In the genomic region with DNA sequence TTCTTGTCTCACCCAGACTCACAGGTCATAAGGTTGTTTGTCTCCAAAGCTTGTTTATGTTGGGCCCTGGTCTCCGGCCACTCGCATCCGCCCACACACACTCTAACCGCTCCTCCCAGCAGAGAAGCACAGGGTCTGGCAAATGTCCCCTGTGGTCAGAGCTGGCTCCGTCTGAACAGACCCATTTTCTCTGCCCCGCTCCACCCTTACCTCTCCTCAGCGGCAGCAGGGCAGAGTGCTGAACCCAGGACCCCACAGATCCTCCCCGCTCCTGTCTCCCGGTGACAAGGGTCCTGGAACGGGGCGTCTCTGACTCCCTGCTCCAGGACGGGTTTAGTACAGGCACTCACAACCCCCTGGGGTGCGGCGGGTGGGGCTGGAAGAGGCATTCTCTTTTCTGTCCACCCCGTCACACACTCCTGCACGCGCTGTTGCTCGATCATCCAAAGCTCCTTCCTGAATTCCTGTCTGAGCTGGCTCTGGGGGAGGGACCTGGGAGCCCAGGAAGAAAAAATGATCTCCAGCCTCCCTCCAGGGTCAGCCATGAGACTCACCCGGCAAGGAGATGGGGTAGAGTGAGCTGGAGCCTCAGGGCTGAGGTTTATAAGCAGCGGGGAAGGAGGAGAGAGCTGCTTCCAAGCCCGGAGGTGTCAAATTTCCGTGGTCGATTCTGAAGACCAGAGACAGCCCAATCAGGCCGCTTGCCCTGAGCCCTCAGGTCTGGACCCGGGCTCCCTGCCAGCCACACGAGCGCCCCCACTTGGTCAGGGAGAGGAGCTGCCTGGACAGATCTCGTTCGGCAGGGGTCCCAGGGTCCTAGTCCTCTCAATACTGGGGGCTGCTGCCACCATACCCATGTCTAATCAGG, we compare ENCODE assay signal across 1 cellular context.
TF ChIP-seq lines count a peak whose summit lies in the region.

TSS of gene S100A13 (minus strand) at position 577 of the 868 bp plus-strand sequence. CDS start 1,033 bp downstream, outside the sequence.

TF ChIP-seq in WTC11, 78 proteins besides CTCF, POLR2A, EP300 and RAD21 (continued from another document):
- TF ChIP-seq, protein P1, sequence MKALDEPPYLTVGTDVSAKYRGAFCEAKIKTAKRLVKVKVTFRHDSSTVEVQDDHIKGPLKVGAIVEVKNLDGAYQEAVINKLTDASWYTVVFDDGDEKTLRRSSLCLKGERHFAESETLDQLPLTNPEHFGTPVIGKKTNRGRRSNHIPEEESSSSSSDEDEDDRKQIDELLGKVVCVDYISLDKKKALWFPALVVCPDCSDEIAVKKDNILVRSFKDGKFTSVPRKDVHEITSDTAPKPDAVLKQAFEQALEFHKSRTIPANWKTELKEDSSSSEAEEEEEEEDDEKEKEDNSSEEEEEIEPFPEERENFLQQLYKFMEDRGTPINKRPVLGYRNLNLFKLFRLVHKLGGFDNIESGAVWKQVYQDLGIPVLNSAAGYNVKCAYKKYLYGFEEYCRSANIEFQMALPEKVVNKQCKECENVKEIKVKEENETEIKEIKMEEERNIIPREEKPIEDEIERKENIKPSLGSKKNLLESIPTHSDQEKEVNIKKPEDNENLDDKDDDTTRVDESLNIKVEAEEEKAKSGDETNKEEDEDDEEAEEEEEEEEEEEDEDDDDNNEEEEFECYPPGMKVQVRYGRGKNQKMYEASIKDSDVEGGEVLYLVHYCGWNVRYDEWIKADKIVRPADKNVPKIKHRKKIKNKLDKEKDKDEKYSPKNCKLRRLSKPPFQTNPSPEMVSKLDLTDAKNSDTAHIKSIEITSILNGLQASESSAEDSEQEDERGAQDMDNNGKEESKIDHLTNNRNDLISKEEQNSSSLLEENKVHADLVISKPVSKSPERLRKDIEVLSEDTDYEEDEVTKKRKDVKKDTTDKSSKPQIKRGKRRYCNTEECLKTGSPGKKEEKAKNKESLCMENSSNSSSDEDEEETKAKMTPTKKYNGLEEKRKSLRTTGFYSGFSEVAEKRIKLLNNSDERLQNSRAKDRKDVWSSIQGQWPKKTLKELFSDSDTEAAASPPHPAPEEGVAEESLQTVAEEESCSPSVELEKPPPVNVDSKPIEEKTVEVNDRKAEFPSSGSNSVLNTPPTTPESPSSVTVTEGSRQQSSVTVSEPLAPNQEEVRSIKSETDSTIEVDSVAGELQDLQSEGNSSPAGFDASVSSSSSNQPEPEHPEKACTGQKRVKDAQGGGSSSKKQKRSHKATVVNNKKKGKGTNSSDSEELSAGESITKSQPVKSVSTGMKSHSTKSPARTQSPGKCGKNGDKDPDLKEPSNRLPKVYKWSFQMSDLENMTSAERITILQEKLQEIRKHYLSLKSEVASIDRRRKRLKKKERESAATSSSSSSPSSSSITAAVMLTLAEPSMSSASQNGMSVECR (CRISPR knock-in tag; IDR thresholded peaks at IDR 0.05; ENCODE audit: borderline replicate concordance) = peak; percentile 26; the same call in 1 of the 2 replicates
- peak; percentile 12; the same call in 1 of the 2 replicates for TF ChIP-seq FOXP4 (CRISPR knock-in tag; IDR thresholded peaks at IDR 0.05)
